19 cellular contexts compared by ENCODE assay signal in the genomic region with DNA sequence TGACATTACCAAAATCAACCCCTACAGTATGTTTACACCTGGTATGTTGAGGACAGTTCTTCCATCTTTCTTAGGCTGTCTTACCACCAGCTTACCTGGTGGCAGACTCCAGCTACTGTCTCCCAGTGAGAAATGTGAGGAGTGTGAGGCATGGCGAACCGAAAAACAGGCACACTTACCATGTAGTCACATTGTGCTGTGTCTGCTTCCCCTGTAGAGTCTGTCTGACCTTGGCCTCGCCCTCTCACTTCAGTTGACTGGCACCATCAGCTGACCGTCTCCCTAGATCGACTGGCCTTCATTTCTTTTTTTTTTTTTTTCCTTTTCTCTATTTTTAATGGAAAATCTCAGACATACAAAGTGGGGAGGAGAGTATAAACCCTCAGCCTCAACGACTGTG.
"Had no signal": no experiment of that assay in that cellular context is flagged by ENCODE, and none has a peak within 500 bp of the region (broad histone marks: within the 10 kb centered on the region; RNA-seq: fewer than 3 reads in every experiment).

No MANE protein-coding gene starts in this region.

- H3K4me3 Mint-ChIP-seq: immature natural killer cell; memory B cell; nephron; stimulated activated effector memory CD8-positive, alpha-beta T cell treated with anti-CD3 and anti-CD28 coated beads, Interleukin-12 subunit alpha, Interleukin-12 subunit beta, amount 100 ng/mL, for 72 hours had no signal

- H3K9me3 Mint-ChIP-seq: immature natural killer cell; memory B cell; nephron; stimulated activated effector memory CD8-positive, alpha-beta T cell treated with anti-CD3 and anti-CD28 coated beads, Interleukin-12 subunit alpha, Interleukin-12 subunit beta, amount 100 ng/mL, for 72 hours had no signal

- H3K9me3 ChIP-seq: colonic mucosa, lower lobe of right lung, pancreas, right lobe of liver, tibial artery, upper lobe of left lung, uterus had no signal

- H3K4me3 ChIP-seq: colonic mucosa, lower lobe of right lung, pancreas, right lobe of liver, tibial artery, upper lobe of left lung, uterus had no signal

- H3K27ac ChIP-seq: colonic mucosa, lower lobe of right lung, right lobe of liver, tibial artery, upper lobe of left lung, uterus had no signal

- H3K36me3 ChIP-seq: colonic mucosa, lower lobe of right lung, pancreas, right lobe of liver, tibial artery, upper lobe of left lung, uterus had no signal

- DNase-seq: colonic mucosa; dermis blood vessel endothelial cell; effector CD4-positive, alpha-beta T cell; immature natural killer cell; lower lobe of right lung; naive B cell; occipital lobe; right lobe of liver; stimulated activated CD4-positive, alpha-beta T cell treated with anti-CD3 and anti-CD28 coated beads, Interleukin-4, amount 100 ng/mL, for 1 hour; stimulated activated CD8-positive, alpha-beta memory T cell treated with anti-CD3 and anti-CD28 coated beads, Interleukin-4, amount 100 ng/mL, for 48 hours; stimulated activated naive CD8-positive, alpha-beta T cell treated with anti-CD3 and anti-CD28 coated beads, Interleukin-15, Interleukin-2, amounts not matched to agents 100 U/mL and 50 U/mL, for 24 hours; tibial artery; upper lobe of left lung; uterus had no signal

- H3K4me1 Mint-ChIP-seq: stimulated activated effector memory CD8-positive, alpha-beta T cell treated with anti-CD3 and anti-CD28 coated beads, Interleukin-12 subunit alpha, Interleukin-12 subunit beta, amount 100 ng/mL, for 72 hours had no signal

- H3K27me3 Mint-ChIP-seq: memory B cell, naive B cell, progenitor cell of endocrine pancreas had no signal

- ATAC-seq: lower lobe of right lung; right lobe of liver; stimulated activated effector memory CD8-positive, alpha-beta T cell treated with anti-CD3 and anti-CD28 coated beads, Interleukin-12 subunit alpha, Interleukin-12 subunit beta, amount 100 ng/mL, for 72 hours; stimulated activated naive CD8-positive, alpha-beta T cell treated with anti-CD3 and anti-CD28 coated beads, Interleukin-15, Interleukin-2, amounts not matched to agents 100 U/mL and 50 U/mL, for 24 hours had no signal

- H3K27me3 ChIP-seq: colonic mucosa, pancreas, right lobe of liver, tibial artery, upper lobe of left lung, uterus had no signal

- H3K27ac Mint-ChIP-seq: immature natural killer cell; memory B cell; nephron; progenitor cell of endocrine pancreas; stimulated activated effector memory CD8-positive, alpha-beta T cell treated with anti-CD3 and anti-CD28 coated beads, Interleukin-12 subunit alpha, Interleukin-12 subunit beta, amount 100 ng/mL, for 72 hours had no signal

- H3K36me3 Mint-ChIP-seq: stimulated activated effector memory CD8-positive, alpha-beta T cell treated with anti-CD3 and anti-CD28 coated beads, Interleukin-12 subunit alpha, Interleukin-12 subunit beta, amount 100 ng/mL, for 72 hours had no signal

- H3K4me1 ChIP-seq: colonic mucosa, uterus had no signal
